1 cellular context compared by ENCODE assay signal in genomic region chr1:23198373-23198772, GRCh38.
TF ChIP-seq lines count a peak whose summit lies in the region.

No MANE protein-coding gene starts in this region.

TF ChIP-seq in GM23338, 12 proteins besides CTCF, POLR2A, EP300 and RAD21 (continued from another document):
- TF ChIP-seq NANOG (IDR thresholded peaks at IDR 0.05; ENCODE audit: borderline replicate concordance): no peak
- no peak for TF ChIP-seq ZNF462 (CRISPR knock-in tag; IDR thresholded peaks at IDR 0.05)
- no peak for TF ChIP-seq JUNB (IDR thresholded peaks at IDR 0.05; ENCODE audit: unreplicated experiment)
- TF ChIP-seq REST (IDR thresholded peaks at IDR 0.05; ENCODE audit: unreplicated experiment): no peak
- TF ChIP-seq ZNF114 (CRISPR knock-in tag; IDR thresholded peaks at IDR 0.05): no peak
- no peak for TF ChIP-seq EZH2 (IDR thresholded peaks at IDR 0.05; ENCODE audit: low read depth, unreplicated experiment)
- TF ChIP-seq STAT1 (IDR thresholded peaks at IDR 0.05; ENCODE audit: unreplicated experiment): no peak
- TF ChIP-seq CREB1 (CRISPR knock-in tag; IDR thresholded peaks at IDR 0.05; ENCODE audit: low read depth): no peak
TF ChIP-seq in GM23338: peak in this region for 0.
